16 cellular contexts compared by ENCODE assay signal in the genomic region with DNA sequence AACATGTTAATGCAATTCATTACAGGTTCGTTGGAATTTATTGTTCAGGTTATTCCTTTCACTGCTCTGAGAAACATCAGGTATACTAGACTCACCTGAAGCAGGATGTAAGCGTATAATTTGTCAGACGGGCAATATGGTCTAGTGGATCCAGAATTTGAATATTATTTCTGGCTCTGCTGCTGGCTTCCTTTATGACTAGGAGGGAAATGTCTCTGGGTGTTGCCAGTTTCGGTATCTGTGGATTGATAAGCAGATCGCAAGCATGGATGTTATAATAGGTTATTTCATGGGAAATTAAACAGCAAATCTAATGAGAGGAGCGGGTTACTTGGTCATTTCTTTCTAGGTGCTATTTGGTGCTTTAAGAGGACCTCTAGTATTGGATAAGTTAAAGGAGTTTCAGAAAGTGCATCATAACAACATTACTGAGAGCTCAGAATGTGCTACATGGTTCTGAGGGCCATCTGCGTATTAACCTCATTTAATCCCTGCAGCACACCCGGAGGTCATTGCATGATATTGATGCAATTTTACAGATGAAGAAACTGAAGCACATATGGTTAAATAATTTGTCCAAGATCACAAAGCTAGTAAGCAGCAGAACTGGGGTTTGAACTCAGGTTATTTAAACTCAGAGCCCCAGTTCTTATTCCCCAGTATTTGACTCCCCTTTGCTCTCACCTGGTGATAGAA. TPM values are rescaled to one million over a fixed set of nuclear protein-coding genes. Genes with fewer than 3 reads are reported as not detected.
DNase-seq lines count a peak whose midpoint lies in the region; ATAC-seq and TF ChIP-seq lines count a peak whose summit lies in the region.
"Had no signal": no experiment of that assay in that cellular context is flagged by ENCODE, and none has a peak within 500 bp of the region (broad histone marks: within the 10 kb centered on the region; RNA-seq: fewer than 3 reads in every experiment).

No MANE protein-coding gene starts in this region.

- DNase-seq in pons (ENCODE audit: low spot score) (no peak), NCI-H1930 (lab: John Stamatoyannopoulos, UW) (no peak), epidermal melanocyte (ENCODE audit: insufficient read length, low spot score) (no peak)
- DNase-seq in activated T-cell treated with anti-CD3 and anti-CD28 coated beads, Interleukin-2, amount 50 U/mL, for 1 hour: no peak
- DNase-seq: activated CD4-positive, CD25-positive, alpha-beta regulatory T cell; gastrocnemius medialis; GF-D8; H7; left lung; stimulated activated CD4-positive, alpha-beta T cell treated with anti-CD3 and anti-CD28 coated beads, Interleukin-4, amount 100 ng/mL, for 1 hour had no signal

- H3K9ac ChIP-seq in SU-DHL-6 (ENCODE audit: low read length): peak overlapping the region; percentile 83

- H3K9me3 ChIP-seq in DOHH2 (ENCODE audit: control insufficient read depth, insufficient read depth, low read length) (no peaks in the 10 kb centered on the region), SU-DHL-6 (ENCODE audit: insufficient read depth, low read length) (no peaks in the 10 kb centered on the region)
- H3K9me3 ChIP-seq: gastrocnemius medialis, left lung, suprapubic skin had no signal

- H3K27ac ChIP-seq in DOHH2 (ENCODE audit: low read depth, low read length): peak overlapping the region; percentile 99
- H3K27ac ChIP-seq in SU-DHL-6 (ENCODE audit: low read depth, low read length): peak overlapping the region; percentile 99
- H3K27ac ChIP-seq: gastrocnemius medialis, left lung, suprapubic skin had no signal

- H3K79me2 ChIP-seq in DOHH2 (ENCODE audit: control insufficient read depth, low read length) (peaks cover 78% of the 10 kb centered on the region), SU-DHL-6 (ENCODE audit: insufficient read depth, low read length) (peaks cover 59% of the 10 kb centered on the region)

- H3K4me3 ChIP-seq in DOHH2 (ENCODE audit: low read length) (peak overlapping the region; percentile 75), SU-DHL-6 (ENCODE audit: insufficient read depth, low read length, poor library complexity, severe bottlenecking) (peak overlapping the region; percentile 53)
- H3K4me3 ChIP-seq: gastrocnemius medialis, left lung, suprapubic skin had no signal

- peaks cover 57% of the 10 kb centered on the region for H3F3A ChIP-seq in DOHH2 (ENCODE audit: control insufficient read depth, insufficient read depth)
- peaks cover 87% of the 10 kb centered on the region for H3F3A ChIP-seq in SU-DHL-6 (ENCODE audit: insufficient read depth)

- H3K4me1 ChIP-seq in DOHH2 (ENCODE audit: control insufficient read depth, low read length): peaks cover 98% of the 10 kb centered on the region

- H4K20me1 ChIP-seq in DOHH2 (ENCODE audit: control insufficient read depth, insufficient read depth, low read depth, low read length): no peaks in the 10 kb centered on the region
- no peaks in the 10 kb centered on the region for H4K20me1 ChIP-seq in SU-DHL-6 (ENCODE audit: low read depth, low read length)

- H3K9me2 ChIP-seq in DOHH2 (replicated peaks; ENCODE audit: control insufficient read depth, low read length) (no peaks in the 10 kb centered on the region), SU-DHL-6 (replicated peaks; ENCODE audit: insufficient read depth, low read length) (no peaks in the 10 kb centered on the region)

- H2AFZ ChIP-seq in SU-DHL-6 (ENCODE audit: low read depth, low read length, severe bottlenecking): no peak overlapping the region

- peak; percentile 27 for ATAC-seq in GM18870 (IDR thresholded peaks at IDR 0.05; ENCODE audit: unreplicated experiment)
- ATAC-seq: gastrocnemius medialis, left lung had no signal

- H3K27me3 ChIP-seq in DOHH2 (ENCODE audit: control insufficient read depth, low read length) (no peaks in the 10 kb centered on the region), SU-DHL-6 (ENCODE audit: low read length) (no peaks in the 10 kb centered on the region)
- H3K27me3 ChIP-seq: gastrocnemius medialis, left lung, suprapubic skin had no signal

- H3K27ac Mint-ChIP-seq in IgD-negative memory B cell: peak overlapping the region; percentile 60 to 74 (median 67)
- H3K27ac Mint-ChIP-seq: T-helper 1 cell treated with Interleukin-12 subunit alpha and Interleukin-12 subunit beta and Interleukin-4 antibody, amounts not matched to agents 30 μg/mL and 1 μg/mL, for 36 hours had no signal

- H3K4me1 Mint-ChIP-seq in IgD-negative memory B cell: peaks cover 43 to 58% (median 54%) of the 10 kb centered on the region in 3 donors

- H3K36me3 Mint-ChIP-seq in IgD-negative memory B cell: no peaks in the 10 kb centered on the region

- H3K4me2 ChIP-seq in DOHH2 (ENCODE audit: low read length) (peak overlapping the region; percentile 94), SU-DHL-6 (ENCODE audit: low read depth, low read length, poor library complexity, severe bottlenecking) (peak overlapping the region; percentile 92)

- H3K36me3 ChIP-seq in DOHH2 (ENCODE audit: control insufficient read depth, low read length) (peaks cover 13% of the 10 kb centered on the region), SU-DHL-6 (ENCODE audit: low read length) (no peaks in the 10 kb centered on the region)
- H3K36me3 ChIP-seq: gastrocnemius medialis, left lung, suprapubic skin had no signal

- no peaks in the 10 kb centered on the region for H3K9me3 Mint-ChIP-seq in IgD-negative memory B cell
- H3K9me3 Mint-ChIP-seq: T-helper 1 cell treated with Interleukin-12 subunit alpha and Interleukin-12 subunit beta and Interleukin-4 antibody, amounts not matched to agents 30 μg/mL and 1 μg/mL, for 36 hours had no signal

- TF ChIP-seq CTCF in DOHH2 (IDR thresholded peaks at IDR 0.05; ENCODE audit: low read depth, low read length, poor library complexity, severe bottlenecking) (no peak), SU-DHL-6 (IDR thresholded peaks at IDR 0.05; ENCODE audit: insufficient read depth, low read length, poor library complexity, severe bottlenecking) (no peak)

- peak overlapping the region; percentile 62 to 80 (median 75) for H3K4me3 Mint-ChIP-seq in IgD-negative memory B cell
- H3K4me3 Mint-ChIP-seq: T-helper 1 cell treated with Interleukin-12 subunit alpha and Interleukin-12 subunit beta and Interleukin-4 antibody, amounts not matched to agents 30 μg/mL and 1 μg/mL, for 36 hours had no signal

- H3K27me3 Mint-ChIP-seq in IgD-negative memory B cell: no peaks in the 10 kb centered on the region

RNA-seq across cellular contexts. Expression of a gene that starts 47.3 kb away (rescaled TPM):
- polyA plus RNA-seq in IgD-negative memory B cell: 11.5 TPM
